9 cellular contexts compared by ENCODE assay signal in the genomic region with DNA sequence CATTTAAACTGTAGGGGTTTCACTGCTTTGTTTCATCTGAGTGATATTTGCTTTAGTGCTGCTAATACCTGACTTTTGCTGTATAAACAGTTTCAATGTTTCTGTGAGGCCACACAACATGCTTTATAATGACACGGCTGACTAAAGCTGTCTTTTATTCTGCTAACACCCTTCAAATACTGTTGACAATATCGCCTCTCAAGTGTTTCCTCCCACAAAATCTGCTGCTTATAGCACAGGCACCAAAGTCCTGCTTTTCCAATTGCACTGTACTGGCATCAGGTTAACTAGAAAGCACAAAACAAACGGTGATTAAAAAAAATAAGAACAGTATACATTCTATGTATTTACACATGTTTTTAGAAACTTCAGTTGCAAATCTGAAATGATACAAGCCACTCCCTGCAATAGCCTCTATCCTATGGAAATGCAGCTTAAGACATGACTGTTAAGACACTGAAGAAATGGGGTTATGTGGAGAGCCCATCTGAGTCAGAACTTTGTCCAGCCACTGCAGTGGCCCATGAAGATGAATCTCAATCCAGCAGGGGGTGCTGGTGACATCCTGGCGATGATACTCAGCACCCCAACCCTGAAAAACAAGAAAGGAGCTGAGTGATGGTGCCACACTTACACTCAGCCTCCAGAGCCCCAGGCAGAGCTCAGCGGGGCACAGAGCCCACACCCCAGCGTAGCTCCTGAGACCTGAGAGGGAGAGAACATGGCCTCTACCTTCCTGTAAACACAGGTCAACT. TPM values are rescaled to one million over a fixed set of nuclear protein-coding genes. Genes with fewer than 3 reads are reported as not detected.
DNase-seq lines count a peak whose midpoint lies in the region; ATAC-seq and TF ChIP-seq lines count a peak whose summit lies in the region.
"Had no signal": no experiment of that assay in that cellular context is flagged by ENCODE, and none has a peak within 500 bp of the region (broad histone marks: within the 10 kb centered on the region; RNA-seq: fewer than 3 reads in every experiment).

No MANE protein-coding gene starts in this region.

- no peaks in the 10 kb centered on the region for H4K20me1 ChIP-seq in GM23338 (replicated peaks; ENCODE audit: insufficient read depth)

- ATAC-seq in GM23338 (peak; percentile 72), Panc1 (no peak), GM18873 (IDR thresholded peaks at IDR 0.05; ENCODE audit: low FRiP score, unreplicated experiment) (no peak)

- in situ Hi-C loops in Panc1 (cut with HindIII; ENCODE audit: low pct_unique_long_range_greater_than_20kb, low sequenced_read_pairs): no loop called here

- intact Hi-C loops in Panc1 (cut with micrococcal nuclease; ENCODE audit: unreplicated experiment): no loop called here
- intact Hi-C loops in left ventricle myocardium inferior (cut with micrococcal nuclease): no loop called here

- H3F3A ChIP-seq in GM23338 (replicated peaks; ENCODE audit: low read depth): no peaks in the 10 kb centered on the region

- POLR2A ChIA-PET in Panc1 (lab: Charles Lee): interaction anchor here (0.6 kb wide), 1 partner anchor 33 kb away, joined by 5 read pairs; no protein-coding TSS in a partner anchor

- H3K4me1 Mint-ChIP-seq in GM23338: no peaks in the 10 kb centered on the region
- H3K4me1 Mint-ChIP-seq in mesothelial cell of epicardium: no peaks in the 10 kb centered on the region

- H3K4me3 ChIP-seq in GM23338 (no peak overlapping the region), Panc1 (ENCODE audit: low read depth in 2 of 2, low read length in 2 of 2) (no peak overlapping the region), left ventricle myocardium inferior (no peak overlapping the region)
- H3K4me3 ChIP-seq: pancreas had no signal

- H3K27ac Mint-ChIP-seq in GM23338: no peak overlapping the region
- H3K27ac Mint-ChIP-seq in mesothelial cell of epicardium: no peak overlapping the region

- H3K9me3 Mint-ChIP-seq in GM23338 (no peaks in the 10 kb centered on the region), mesothelial cell of epicardium (no peaks in the 10 kb centered on the region)

- H3K4me2 ChIP-seq in GM23338: no peak overlapping the region

- H2AFZ ChIP-seq in GM23338: no peak overlapping the region

- no peaks in the 10 kb centered on the region for H3K9me3 ChIP-seq in Panc1 (ENCODE audit: control insufficient read depth, insufficient read depth, low read depth, low read length)
- no peaks in the 10 kb centered on the region for H3K9me3 ChIP-seq in left ventricle myocardium inferior (replicated peaks)
- H3K9me3 ChIP-seq: pancreas had no signal

- H3K4me3 Mint-ChIP-seq in GM23338: no peak overlapping the region
- no peak overlapping the region for H3K4me3 Mint-ChIP-seq in mesothelial cell of epicardium

- peak; percentile 17 for DNase-seq in Daoy (ENCODE audit: low read depth)
- peak; percentile 56 for DNase-seq in GM23338 (ENCODE audit: low spot score)
- no peak for DNase-seq in Panc1 (ENCODE audit: low read depth, low spot score)
- no peak for DNase-seq in left ventricle myocardium inferior
- no peak for DNase-seq in mesothelial cell of epicardium (ENCODE audit: low spot score in 2 of 2, unreplicated experiment in 2 of 2)
- DNase-seq in hepatic stellate cell (ENCODE audit: low spot score): no peak
- no peak for DNase-seq in anterior cingulate cortex (lab: John Stamatoyannopoulos, UW)
- DNase-seq: pancreas had no signal

- H3K36me3 Mint-ChIP-seq in GM23338 (ENCODE audit: low read depth) (no peaks in the 10 kb centered on the region), mesothelial cell of epicardium (peaks cover 30% of the 10 kb centered on the region)

- H3K27ac ChIP-seq in GM23338 (ENCODE audit: low read depth) (no peak overlapping the region), Panc1 (ENCODE audit: low read length) (no peak overlapping the region), left ventricle myocardium inferior (replicated peaks) (peak overlapping the region; percentile 34)
- H3K27ac ChIP-seq: pancreas had no signal

- H3K27me3 Mint-ChIP-seq in GM23338 (ENCODE audit: insufficient read depth, low read depth, poor library complexity) (peaks cover 3% of the 10 kb centered on the region), mesothelial cell of epicardium (ENCODE audit: low read depth) (no peaks in the 10 kb centered on the region)

- CTCF ChIA-PET in Panc1 (lab: Charles Lee): no interaction called here

- TF ChIP-seq CTCF in GM23338 (conservative IDR thresholded peaks at IDR 0.05; ENCODE audit: low read depth in 2 of 2) (peak; percentile 50 to 65), Panc1 (IDR thresholded peaks at IDR 0.05) (peak; percentile 40), left ventricle myocardium inferior (IDR thresholded peaks at IDR 0.05; ENCODE audit: borderline replicate concordance) (peak; percentile 36), mesothelial cell of epicardium (IDR thresholded peaks at IDR 0.05; ENCODE audit: unreplicated experiment) (no peak)

- H3K27me3 ChIP-seq in GM23338 (ENCODE audit: insufficient read depth): no peaks in the 10 kb centered on the region
- no peaks in the 10 kb centered on the region for H3K27me3 ChIP-seq in Panc1 (ENCODE audit: control insufficient read depth, insufficient read depth, low read length)
- H3K27me3 ChIP-seq in left ventricle myocardium inferior (ENCODE audit: low read depth): no peaks in the 10 kb centered on the region
- H3K27me3 ChIP-seq: pancreas had no signal

- no peaks in the 10 kb centered on the region for H3K79me2 ChIP-seq in GM23338 (replicated peaks; ENCODE audit: insufficient read depth)

- BruUV-seq in Panc1 (replicated peaks; lab: Mats Ljungman, UMichigan): no TSS peak

- H3K36me3 ChIP-seq in GM23338 (ENCODE audit: insufficient read depth) (no peaks in the 10 kb centered on the region), Panc1 (ENCODE audit: control insufficient read depth, insufficient read depth, low read length) (no peaks in the 10 kb centered on the region; the same call in 1 of the 2 replicates), left ventricle myocardium inferior (peaks cover 12% of the 10 kb centered on the region)
- H3K36me3 ChIP-seq: pancreas had no signal

- H3K4me1 ChIP-seq in GM23338 (ENCODE audit: insufficient read depth) (no peaks in the 10 kb centered on the region), Panc1 (ENCODE audit: control insufficient read depth, insufficient read depth, low read length) (no peaks in the 10 kb centered on the region), left ventricle myocardium inferior (peaks cover 19% of the 10 kb centered on the region)

- peaks cover 3% of the 10 kb centered on the region; the same call in 1 of the 2 replicates for H3K9me2 ChIP-seq in GM23338 (ENCODE audit: insufficient read depth)

TF ChIP-seq in GM23338, 12 proteins besides CTCF, POLR2A, EP300 and RAD21:
- TF ChIP-seq ZNF114 (CRISPR knock-in tag; IDR thresholded peaks at IDR 0.05): no peak
- TF ChIP-seq NANOG (IDR thresholded peaks at IDR 0.05; ENCODE audit: borderline replicate concordance): no peak
- TF ChIP-seq POLR2AphosphoS5 (IDR thresholded peaks at IDR 0.05; ENCODE audit: low read depth): no peak
- no peak for TF ChIP-seq EZH2 (IDR thresholded peaks at IDR 0.05; ENCODE audit: low read depth, unreplicated experiment)
- no peak for TF ChIP-seq STAT1 (IDR thresholded peaks at IDR 0.05; ENCODE audit: unreplicated experiment)
- no peak for TF ChIP-seq EZH2phosphoT487 (IDR thresholded peaks at IDR 0.05; ENCODE audit: unreplicated experiment)
- TF ChIP-seq CREB1 (CRISPR knock-in tag; IDR thresholded peaks at IDR 0.05; ENCODE audit: low read depth): 0 out of 2 replicates have a peak, but pooled peaks have one; percentile 10

RNA-seq across cellular contexts. Expression of gene RFXAP, which starts 29.4 kb away (rescaled TPM):
- total RNA-seq in Daoy (2014; rRNA removed; shearing (Covaris generic)): 0.30 and 0.74 TPM in 2 replicates
- 6.3 and 7.5 TPM in 2 replicates for total RNA-seq in GM23338 (2014; rRNA removed; shearing (Covaris generic))
- 8.5 and 10.3 TPM in 2 replicates for polyA plus RNA-seq in GM23338 (2016; fragmentation: Nextera tagmentation; extraction: Ambion mirVana)
- total RNA-seq in Panc1 (2021; ENCODE audit: unreplicated experiment) (2.9 TPM), left ventricle myocardium inferior (4.2 TPM), mesothelial cell of epicardium (13.6 to 14.1 TPM (median 14.0 TPM) in 3 replicates)
- polyA plus RNA-seq in Panc1 (2012; ENCODE audit: insufficient read length): 1.6 TPM

Comparison
In these comparisons a context has a peak if more than half of its experiments do, and no peak if none do; other contexts are left out.
1. DNase-seq: peak in Daoy (single experiment) and GM23338 (single experiment); none in Panc1 (single experiment), left ventricle myocardium inferior (single experiment), mesothelial cell of epicardium (0 of 2), hepatic stellate cell (single experiment) and anterior cingulate cortex (0 of 58).